ENCODE assay signal across 19 cellular contexts in genomic region chr10:46250481-46250880, GRCh38. TPM values are rescaled to one million over a fixed set of nuclear protein-coding genes. Genes with fewer than 3 reads are reported as not detected.
"Had no signal": no experiment of that assay in that cellular context is flagged by ENCODE, and none has a peak within 500 bp of the region (broad histone marks: within the 10 kb centered on the region; RNA-seq: fewer than 3 reads in every experiment).

No MANE protein-coding gene starts in this region.

- H3K4me3 Mint-ChIP-seq: dendritic cell treated with granulocyte-macrophage colony-stimulating factor and Interleukin-4, amounts not matched to agents 40 ng/mL and 50 ng/mL, for 4 days; effector memory CD8-positive, alpha-beta T cell; immature natural killer cell; naive B cell; nephron had no signal

- ATAC-seq: effector memory CD8-positive, alpha-beta T cell; foreskin keratinocyte had no signal

- H3K27ac Mint-ChIP-seq: dendritic cell treated with granulocyte-macrophage colony-stimulating factor and Interleukin-4, amounts not matched to agents 40 ng/mL and 50 ng/mL, for 4 days; immature natural killer cell; nephron had no signal

- H3K36me3 Mint-ChIP-seq: immature natural killer cell, naive B cell had no signal

- DNase-seq: effector memory CD8-positive, alpha-beta T cell; esophagus squamous epithelium; foreskin keratinocyte; immature natural killer cell; left ventricle myocardium inferior; mesenchymal stem cell; midbrain; naive B cell; small intestine; stimulated activated CD4-positive, alpha-beta T cell treated with anti-CD3 and anti-CD28 coated beads, Interleukin-12 subunit alpha, Interleukin-12 subunit beta, amount 100 ng/mL, for 4 hours; stimulated activated naive CD4-positive, alpha-beta T cell; uterus had no signal

- H3K27me3 Mint-ChIP-seq: dendritic cell treated with granulocyte-macrophage colony-stimulating factor and Interleukin-4, amounts not matched to agents 40 ng/mL and 50 ng/mL, for 4 days; effector memory CD8-positive, alpha-beta T cell; naive B cell had no signal

- H3K4me1 Mint-ChIP-seq: immature natural killer cell, naive B cell, nephron had no signal

- H3K9me3 Mint-ChIP-seq: dendritic cell treated with granulocyte-macrophage colony-stimulating factor and Interleukin-4, amounts not matched to agents 40 ng/mL and 50 ng/mL, for 4 days; effector memory CD8-positive, alpha-beta T cell; immature natural killer cell; naive B cell; nephron had no signal

RNA-seq across cellular contexts. Expression of gene ANTXRL, which starts 36.3 kb away (rescaled TPM):
- total RNA-seq: esophagus squamous epithelium, foreskin keratinocyte, left ventricle myocardium inferior, lung, omental fat pad, pulmonary artery endothelial cell, suprapubic skin, upper lobe of left lung had no signal
